ENCODE assay signal across 1 cellular context in genomic region chr22:24555496-24556253, GRCh38.
TF ChIP-seq lines count a peak whose summit lies in the region.

SNRPD3 (plus strand) TSS chr22:24555999; CDS start chr22:24557675, 1,676 bp downstream.

TF ChIP-seq in K562, 482 proteins besides CTCF, POLR2A, EP300 and RAD21 (continued from another document and continues in another):
- TF ChIP-seq E2F6 (IDR thresholded peaks at IDR 0.05; ENCODE audit: borderline replicate concordance in 1 of 2, extremely low read depth in 1 of 2, insufficient read depth in 1 of 2, insufficient read length in 1 of 2, low read depth in 1 of 2, low read length in 1 of 2, poor library complexity in 1 of 2, severe bottlenecking in 1 of 2) (peak in 1 of 2 experiments; percentile 57), MITF (IDR thresholded peaks at IDR 0.05) (no peak), RBM39 (optimal IDR thresholded peaks at IDR 0.05; ENCODE audit: low read depth, low read length) (no peak), TEAD2 (tag; IDR thresholded peaks at IDR 0.05) (no peak), NKRF (IDR thresholded peaks at IDR 0.05; ENCODE audit: borderline replicate concordance) (peak; percentile 26; the same call in 1 of the 2 replicates), DEAF1 (CRISPR knock-in tag; IDR thresholded peaks at IDR 0.05) (no peak), ETS2 (tag; IDR thresholded peaks at IDR 0.05; ENCODE audit: borderline replicate concordance, poor library complexity, severe bottlenecking) (no peak), RBM25 (IDR thresholded peaks at IDR 0.05; ENCODE audit: low read depth, low read length, severe bottlenecking) (no peak), RERE (CRISPR knock-in tag; IDR thresholded peaks at IDR 0.05; ENCODE audit: borderline replicate concordance) (no peak), NFIX (CRISPR knock-in tag; IDR thresholded peaks at IDR 0.05; ENCODE audit: low read depth) (no peak), PRDM10 (IDR thresholded peaks at IDR 0.05; ENCODE audit: partially characterized antibody) (no peak), ZBTB8A (IDR thresholded peaks at IDR 0.05; ENCODE audit: partially characterized antibody) (no peak), ELF2 (CRISPR knock-in tag; IDR thresholded peaks at IDR 0.05) (peak; percentile 68; the same call in 1 of the 2 replicates), PATZ1 (CRISPR knock-in tag; IDR thresholded peaks at IDR 0.05; ENCODE audit: borderline replicate concordance) (no peak), ZEB2 (IDR thresholded peaks at IDR 0.05) (peak; percentile 96), MIER1 (IDR thresholded peaks at IDR 0.05; ENCODE audit: low read depth) (no peak), THRA (IDR thresholded peaks at IDR 0.05) (no peak), RFX1 (IDR thresholded peaks at IDR 0.05) (no peak), SOX6 (IDR thresholded peaks at IDR 0.05) (peak; percentile 53; the same call in 1 of the 2 replicates), HIVEP1 (CRISPR knock-in tag; IDR thresholded peaks at IDR 0.05) (no peak), POLR2H (tag; IDR thresholded peaks at IDR 0.05; ENCODE audit: low read depth) (peak; percentile 76; the same call in 1 of the 2 replicates), ARID4B (CRISPR knock-in tag; IDR thresholded peaks at IDR 0.05) (peak; percentile 52; the same call in 1 of the 2 replicates), HDAC1 (IDR thresholded peaks at IDR 0.05) (peak in 1 of 2 experiments; percentile 71; a peak in 1 of 4 replicates), NELFE (IDR thresholded peaks at IDR 0.05; ENCODE audit: insufficient read depth, insufficient read length) (no peak), THRB (CRISPR knock-in tag; conservative IDR thresholded peaks at IDR 0.05) (no peak), KLF16 (IDR thresholded peaks at IDR 0.05) (no peak), XRCC3 (IDR thresholded peaks at IDR 0.05) (no peak), SIN3B (IDR thresholded peaks at IDR 0.05; ENCODE audit: low read depth) (peak; percentile 91), ARID1B (IDR thresholded peaks at IDR 0.05) (no peak)
